Comparison of ENCODE assay signal across 32 cellular contexts in the genomic region with DNA sequence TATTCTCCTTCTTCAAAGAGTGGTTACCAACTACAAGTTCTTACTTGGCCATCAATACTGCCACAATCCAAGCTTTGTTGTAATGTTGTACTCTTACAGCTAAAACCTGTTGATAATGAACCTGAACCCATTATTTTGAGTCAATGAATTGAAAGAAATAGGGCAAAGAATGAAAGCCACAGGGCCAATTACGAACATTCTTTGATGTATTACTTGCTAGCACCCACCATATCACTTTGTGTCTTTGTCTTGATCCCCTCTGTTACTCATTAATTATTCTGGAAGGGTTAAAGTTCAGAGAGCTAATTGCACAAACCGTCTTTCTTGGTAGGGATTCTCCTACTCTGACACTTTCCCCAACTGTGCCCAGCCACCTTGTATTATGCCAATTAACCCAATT. TPM values are rescaled to one million over a fixed set of nuclear protein-coding genes. Genes with fewer than 3 reads are reported as not detected.
"Had no signal": no experiment of that assay in that cellular context is flagged by ENCODE, and none has a peak within 500 bp of the region (broad histone marks: within the 10 kb centered on the region; RNA-seq: fewer than 3 reads in every experiment).

No MANE protein-coding gene starts in this region.

- H3K27me3 Mint-ChIP-seq: activated CD4-positive, alpha-beta memory T cell treated with anti-CD3 and anti-CD28 coated beads for 36 hours; activated CD4-positive, alpha-beta T cell treated with anti-CD3 and anti-CD28 coated beads for 36 hours; activated CD4-positive, alpha-beta T cell treated with anti-CD3 and anti-CD28 coated beads, Interleukin-2, amount 10 ng/mL, durations not matched to agents 24 days and 14 days; activated naive CD4-positive, alpha-beta T cell treated with anti-CD3 and anti-CD28 coated beads, Interleukin-2, amount 50 U/mL, for 24 hours; effector memory CD8-positive, alpha-beta T cell; T-helper 17 cell had no signal

- H3K9me3 Mint-ChIP-seq: activated CD4-positive, alpha-beta memory T cell treated with anti-CD3 and anti-CD28 coated beads for 36 hours; activated CD4-positive, alpha-beta T cell treated with anti-CD3 and anti-CD28 coated beads, Interleukin-2, amount 10 ng/mL, durations not matched to agents 24 days and 14 days; activated naive CD4-positive, alpha-beta T cell treated with anti-CD3 and anti-CD28 coated beads, Interleukin-2, amount 50 U/mL, for 24 hours; activated T-helper 1 cell treated with anti-CD3 and anti-CD28 coated beads, Interleukin-12 subunit alpha, Interleukin-12 subunit beta, Interleukin-2, Interleukin-4 antibody, amounts not matched to agents 30 ng/mL and 10 ng/mL and 1 ng/mL, durations not matched to agents 14 hours and 24 hours and 36 hours; activated T-helper 2 cell treated with anti-CD3 and anti-CD28 coated beads, Interferon-gamma antibody, Interleukin-2, Interleukin-4, amounts not matched to agents 10 μg/mL and 5 μg/mL and 100 μg/mL, durations not matched to agents 14 hours and 24 hours and 36 hours; effector memory CD8-positive, alpha-beta T cell; T-helper 2 cell treated with Interferon-gamma antibody and Interleukin-4, amounts not matched to agents 5 μg/mL and 100 μg/mL, for 36 hours had no signal

- H3K36me3 Mint-ChIP-seq: activated CD4-positive, alpha-beta memory T cell treated with anti-CD3 and anti-CD28 coated beads for 36 hours; activated CD8-positive, alpha-beta memory T cell treated with anti-CD3 and anti-CD28 coated beads, Interleukin-2, amount 10 ng/mL, durations not matched to agents 7 days and 5 days; activated naive CD4-positive, alpha-beta T cell treated with anti-CD3 and anti-CD28 coated beads, Interleukin-2, amount 50 U/mL, for 24 hours; activated naive CD8-positive, alpha-beta T cell treated with anti-CD3 and anti-CD28 coated beads for 36 hours had no signal

- H3K4me1 Mint-ChIP-seq: activated CD4-positive, alpha-beta T cell treated with anti-CD3 and anti-CD28 coated beads for 36 hours; activated CD4-positive, alpha-beta T cell treated with anti-CD3 and anti-CD28 coated beads, Interleukin-2, amount 10 ng/mL, durations not matched to agents 24 days and 14 days; activated CD8-positive, alpha-beta memory T cell treated with anti-CD3 and anti-CD28 coated beads, Interleukin-2, amount 10 ng/mL, durations not matched to agents 7 days and 5 days; activated naive CD4-positive, alpha-beta T cell treated with anti-CD3 and anti-CD28 coated beads, Interleukin-2, amount 50 U/mL, for 24 hours; activated naive CD8-positive, alpha-beta T cell treated with anti-CD3 and anti-CD28 coated beads for 36 hours; T-helper 17 cell had no signal

- H3K27me3 ChIP-seq: ascending aorta, brain microvascular endothelial cell, esophagus squamous epithelium, gastroesophageal sphincter had no signal

- H3K27ac Mint-ChIP-seq: activated CD4-positive, alpha-beta memory T cell treated with anti-CD3 and anti-CD28 coated beads for 36 hours; activated CD4-positive, alpha-beta T cell treated with anti-CD3 and anti-CD28 coated beads for 36 hours; activated CD4-positive, alpha-beta T cell treated with anti-CD3 and anti-CD28 coated beads, Interleukin-2, amount 10 ng/mL, durations not matched to agents 24 days and 14 days; activated CD8-positive, alpha-beta memory T cell treated with anti-CD3 and anti-CD28 coated beads, Interleukin-2, amount 10 ng/mL, durations not matched to agents 7 days and 5 days; activated CD8-positive, alpha-beta T cell treated with anti-CD3 and anti-CD28 coated beads, Interleukin-2, amount 10 ng/mL, durations not matched to agents 7 days and 5 days; activated naive CD4-positive, alpha-beta T cell treated with anti-CD3 and anti-CD28 coated beads for 36 hours; activated naive CD4-positive, alpha-beta T cell treated with anti-CD3 and anti-CD28 coated beads, Interleukin-2, amount 50 U/mL, for 24 hours; activated naive CD8-positive, alpha-beta T cell treated with anti-CD3 and anti-CD28 coated beads for 36 hours; activated T-helper 1 cell treated with anti-CD3 and anti-CD28 coated beads, Interleukin-12 subunit alpha, Interleukin-12 subunit beta, Interleukin-2, Interleukin-4 antibody, amounts not matched to agents 30 ng/mL and 10 ng/mL and 1 ng/mL, durations not matched to agents 14 hours and 24 hours and 36 hours; activated T-helper 2 cell treated with anti-CD3 and anti-CD28 coated beads, Interferon-gamma antibody, Interleukin-2, Interleukin-4, amounts not matched to agents 10 μg/mL and 5 μg/mL and 100 μg/mL, durations not matched to agents 14 hours and 24 hours and 36 hours; effector memory CD8-positive, alpha-beta T cell; T-helper 17 cell; T-helper 2 cell treated with Interferon-gamma antibody and Interleukin-4, amounts not matched to agents 5 μg/mL and 100 μg/mL, for 36 hours had no signal

- H3K27ac ChIP-seq: ascending aorta, brain microvascular endothelial cell, esophagus squamous epithelium, gastroesophageal sphincter had no signal

- DNase-seq: activated CD4-positive, alpha-beta memory T cell treated with anti-CD3 and anti-CD28 coated beads for 36 hours; activated CD4-positive, alpha-beta T cell treated with anti-CD3 and anti-CD28 coated beads for 36 hours; activated CD4-positive, alpha-beta T cell treated with anti-CD3 and anti-CD28 coated beads, Interleukin-2, amount 10 ng/mL, durations not matched to agents 24 days and 14 days; activated CD4-positive, CD25-positive, alpha-beta regulatory T cell; activated CD4-positive, CD25-positive, alpha-beta regulatory T cell treated with anti-CD3 and anti-CD28 coated beads, Interleukin-2, amount 50 U/mL, for 72 hours; activated CD8-positive, alpha-beta memory T cell treated with anti-CD3 and anti-CD28 coated beads, Interleukin-2, amount 10 ng/mL, durations not matched to agents 7 days and 5 days; activated CD8-positive, alpha-beta memory T cell treated with anti-CD3 and anti-CD28 coated beads, Interleukin-2, amount 50 U/mL, for 4 hours; activated CD8-positive, alpha-beta T cell treated with anti-CD3 and anti-CD28 coated beads, Interleukin-2, amount 10 ng/mL, durations not matched to agents 7 days and 5 days; activated effector memory CD4-positive, alpha-beta T cell treated with anti-CD3 and anti-CD28 coated beads, Interleukin-2, amount 50 U/mL, for 16 hours; activated naive CD4-positive, alpha-beta T cell treated with anti-CD3 and anti-CD28 coated beads for 36 hours; activated naive CD8-positive, alpha-beta T cell treated with anti-CD3 and anti-CD28 coated beads for 36 hours; activated T-cell treated with anti-CD3 and anti-CD28 coated beads, Interleukin-2, amount 50 U/mL, for 1 hour; activated T-cell treated with anti-CD3 and anti-CD28 coated beads, Interleukin-2, amount 50 U/mL, for 48 hours; brain microvascular endothelial cell; caudate nucleus; cortex of kidney; dermis blood vessel endothelial cell; effector CD4-positive, alpha-beta T cell; effector memory CD8-positive, alpha-beta T cell; esophagus squamous epithelium; foreskin melanocyte; T-helper 1 cell; T-helper 17 cell; T1000 had no signal

- H3K9me3 ChIP-seq: esophagus squamous epithelium, gastroesophageal sphincter had no signal

- H3K4me1 ChIP-seq: ascending aorta, esophagus squamous epithelium, gastroesophageal sphincter had no signal

- H3K4me3 ChIP-seq: ascending aorta, esophagus squamous epithelium, gastroesophageal sphincter had no signal

- H3K36me3 ChIP-seq: ascending aorta, brain microvascular endothelial cell, esophagus squamous epithelium, gastroesophageal sphincter had no signal

- ATAC-seq: activated CD4-positive, alpha-beta T cell treated with anti-CD3 and anti-CD28 coated beads for 36 hours; activated CD8-positive, alpha-beta memory T cell treated with anti-CD3 and anti-CD28 coated beads, Interleukin-2, amount 10 ng/mL, durations not matched to agents 7 days and 5 days; activated CD8-positive, alpha-beta T cell treated with anti-CD3 and anti-CD28 coated beads, Interleukin-2, amount 10 ng/mL, durations not matched to agents 7 days and 5 days; effector memory CD8-positive, alpha-beta T cell; gastroesophageal sphincter; T-helper 17 cell had no signal

- H3K4me3 Mint-ChIP-seq: activated CD4-positive, alpha-beta memory T cell treated with anti-CD3 and anti-CD28 coated beads for 36 hours; activated CD4-positive, alpha-beta T cell treated with anti-CD3 and anti-CD28 coated beads for 36 hours; activated CD4-positive, alpha-beta T cell treated with anti-CD3 and anti-CD28 coated beads, Interleukin-2, amount 10 ng/mL, durations not matched to agents 24 days and 14 days; activated CD8-positive, alpha-beta memory T cell treated with anti-CD3 and anti-CD28 coated beads, Interleukin-2, amount 10 ng/mL, durations not matched to agents 7 days and 5 days; activated CD8-positive, alpha-beta T cell treated with anti-CD3 and anti-CD28 coated beads, Interleukin-2, amount 10 ng/mL, durations not matched to agents 7 days and 5 days; activated naive CD4-positive, alpha-beta T cell treated with anti-CD3 and anti-CD28 coated beads for 36 hours; activated naive CD4-positive, alpha-beta T cell treated with anti-CD3 and anti-CD28 coated beads, Interleukin-2, amount 50 U/mL, for 24 hours; activated naive CD8-positive, alpha-beta T cell treated with anti-CD3 and anti-CD28 coated beads for 36 hours; activated T-helper 1 cell treated with anti-CD3 and anti-CD28 coated beads, Interleukin-12 subunit alpha, Interleukin-12 subunit beta, Interleukin-2, Interleukin-4 antibody, amounts not matched to agents 30 ng/mL and 10 ng/mL and 1 ng/mL, durations not matched to agents 14 hours and 24 hours and 36 hours; effector memory CD8-positive, alpha-beta T cell; T-helper 17 cell; T-helper 2 cell treated with Interferon-gamma antibody and Interleukin-4, amounts not matched to agents 5 μg/mL and 100 μg/mL, for 36 hours had no signal

RNA-seq across cellular contexts. Expression of gene TFEC, which starts 53.2 kb away (rescaled TPM):
- total RNA-seq: activated CD4-positive, alpha-beta memory T cell treated with anti-CD3 and anti-CD28 coated beads for 36 hours; activated CD4-positive, alpha-beta T cell treated with anti-CD3 and anti-CD28 coated beads for 36 hours; activated CD4-positive, alpha-beta T cell treated with anti-CD3 and anti-CD28 coated beads, Interleukin-2, amount 10 ng/mL, durations not matched to agents 24 days and 14 days; activated CD8-positive, alpha-beta memory T cell treated with anti-CD3 and anti-CD28 coated beads for 36 hours; activated naive CD4-positive, alpha-beta T cell treated with anti-CD3 and anti-CD28 coated beads for 36 hours; activated T-helper 1 cell treated with anti-CD3 and anti-CD28 coated beads, Interleukin-12 subunit alpha, Interleukin-12 subunit beta, Interleukin-2, Interleukin-4 antibody, amounts not matched to agents 30 ng/mL and 10 ng/mL and 1 ng/mL, durations not matched to agents 14 hours and 24 hours and 36 hours; activated T-helper 2 cell treated with anti-CD3 and anti-CD28 coated beads, Interferon-gamma antibody, Interleukin-2, Interleukin-4, amounts not matched to agents 10 μg/mL and 5 μg/mL and 100 μg/mL, durations not matched to agents 14 hours and 24 hours and 36 hours; fibroblast of villous mesenchyme had no signal
